In genomic region chr19:16185925-16186234, GRCh38 we compare ENCODE assay signal across 8 cellular contexts. TPM values are rescaled to one million over a fixed set of nuclear protein-coding genes. Genes with fewer than 3 reads are reported as not detected.
DNase-seq lines count a peak whose midpoint lies in the region; ATAC-seq and TF ChIP-seq lines count a peak whose summit lies in the region.

No MANE protein-coding gene starts in this region.

- peaks cover 56% of the 10 kb centered on the region for H3K36me3 Mint-ChIP-seq in Caco-2 (ENCODE audit: insufficient read depth, unreplicated experiment)

- DNase-seq in Caco-2 = peak in 1 of 2 experiments; percentile 57
- peak; percentile 37 to 46 for DNase-seq in Kasumi-1 (lab: John Stamatoyannopoulos, UW)
- no peak for DNase-seq in adrenal gland
- DNase-seq in left lung = no peak
- DNase-seq in transverse colon = no peak
- no peak for DNase-seq in left colon

- peak overlapping the region in 4 of 5 donors; percentile 55 to 90 (median 68) for H3K27ac ChIP-seq in adrenal gland
- peak overlapping the region in 1 of 2 donors; percentile 79 for H3K27ac ChIP-seq in left lung
- H3K27ac ChIP-seq in transverse colon = peak overlapping the region; percentile 86 to 92 (median 90)

- H3K27me3 Mint-ChIP-seq in Caco-2 (ENCODE audit: insufficient read depth, unreplicated experiment) = no peaks in the 10 kb centered on the region

- TF ChIP-seq CTCF in Caco-2 (IDR thresholded peaks at IDR 0.05; ENCODE audit: insufficient read depth in 1 of 2, low read depth in 1 of 2, low read length in 1 of 2, severe bottlenecking in 1 of 2, unreplicated experiment in 1 of 2) = peak in 1 of 2 experiments; percentile 40
- peak in 1 of 6 experiments; percentile 17 for TF ChIP-seq CTCF in adrenal gland (IDR thresholded peaks at IDR 0.05)
- TF ChIP-seq CTCF in left lung (IDR thresholded peaks at IDR 0.05) = no peak
- peak in 2 of 5 experiments; percentile 9 to 15 for TF ChIP-seq CTCF in transverse colon (IDR thresholded peaks at IDR 0.05)

- intact Hi-C loops in Caco-2 (cut with micrococcal nuclease; ENCODE audit: unreplicated experiment) = loop anchor here (2.0 to 10.0 kb wide), 2 partner anchors 161 to 351 kb away; no protein-coding TSS in a partner anchor
- intact Hi-C loops in adrenal gland (cut with DNase I) = no loop called here
- intact Hi-C loops in left lung (cut with DNase I) = no loop called here
- intact Hi-C loops in transverse colon (cut with DNase I; ENCODE audit: low total_unique reads) = loop anchor here (10.0 kb wide), 1 partner anchor 561 kb away; no protein-coding TSS in a partner anchor
- intact Hi-C loops in left colon (cut with DNase I, micrococcal nuclease) = loop anchor here in 1 of 2 donors (10.0 kb wide), 1 partner anchor 151 kb away; no protein-coding TSS in a partner anchor

- H3K4me3 Mint-ChIP-seq in Caco-2 (ENCODE audit: unreplicated experiment) = peak overlapping the region; percentile 100

- POLR2A ChIA-PET in Caco-2 (lab: Charles Lee) = interaction anchor here (0.7 to 1.8 kb wide), 5 partner anchors 11 to 144 kb away, joined by 3 to 28 read pairs (median 4); partner anchors contain the start of genes AP1M1 and TPM4

- H3K9me3 ChIP-seq in Caco-2 (no peaks in the 10 kb centered on the region), adrenal gland (replicated peaks in 1 of 3) (no peaks in the 10 kb centered on the region), left lung (no peaks in the 10 kb centered on the region), transverse colon (no peaks in the 10 kb centered on the region)

- CTCF ChIA-PET in Caco-2 (lab: Charles Lee) = interaction anchor here (0.6 to 2.7 kb wide), 13 partner anchors 10 to 349 kb away, joined by 3 to 19 read pairs (median 4); partner anchors contain the start of genes AP1M1 and RAB8A

- in situ Hi-C loops in transverse colon (cut with MboI; ENCODE audit: low pct_ligation_motif_present in 1 of 4, low pct_unique_long_range_greater_than_20kb in 1 of 4, low sequenced_read_pairs in 3 of 4) = loop anchor here (10.0 to 25.0 kb wide), 5 partner anchors 131 to 561 kb away; partner anchors contain the start of gene CYP4F3 (in 3 of the 4)

- BruUV-seq in Caco-2 (replicated peaks; lab: Mats Ljungman, UMichigan) = no TSS peak

- peaks cover 24% of the 10 kb centered on the region for H3K4me1 ChIP-seq in Caco-2
- H3K4me1 ChIP-seq in adrenal gland (replicated peaks in 1 of 2) = peaks cover 0 to 16% of the 10 kb centered on the region in 2 donors
- peaks cover 5 to 38% of the 10 kb centered on the region in 2 donors for H3K4me1 ChIP-seq in left lung
- H3K4me1 ChIP-seq in transverse colon = peaks cover 12 to 37% (median 18%) of the 10 kb centered on the region in 4 donors

- ATAC-seq in left lung (no peak), HG03442 (IDR thresholded peaks at IDR 0.05; ENCODE audit: unreplicated experiment) (no peak), left colon (no peak), GM21526 (IDR thresholded peaks at IDR 0.05; ENCODE audit: low FRiP score, unreplicated experiment) (no peak)

- WGBS in adrenal gland, 4 donors = 0 to 3% (median 0%) methylated on average over 8 of the region's 8 CpGs
- WGBS in transverse colon (ENCODE audit: low coverage in 1 of 2), 2 donors = 0% methylated on average over 5 to 8 of the region's 8 CpGs

- peaks cover 11% of the 10 kb centered on the region for H3K4me1 Mint-ChIP-seq in Caco-2 (ENCODE audit: low read depth, unreplicated experiment)

- no peak for TF ChIP-seq EP300 in transverse colon (IDR thresholded peaks at IDR 0.05; ENCODE audit: low read depth)

- H3K4me3 ChIP-seq in Caco-2 (ENCODE audit: low read depth, low read length) (peak overlapping the region; percentile 80), adrenal gland (peak overlapping the region; percentile 59 to 93 (median 83)), left lung (peak overlapping the region; percentile 80 to 92), transverse colon (peak overlapping the region; percentile 89 to 96 (median 92))

- TF ChIP-seq POLR2A in adrenal gland (IDR thresholded peaks at IDR 0.05) (no peak), transverse colon (IDR thresholded peaks at IDR 0.05) (no peak)

- no peaks in the 10 kb centered on the region for H3K9me3 Mint-ChIP-seq in Caco-2 (ENCODE audit: unreplicated experiment)

- H3K36me3 ChIP-seq in Caco-2 (ENCODE audit: control insufficient read depth, insufficient read depth, low read length) = peaks cover 14% of the 10 kb centered on the region
- peaks cover 0 to 17% of the 10 kb centered on the region in 2 donors for H3K36me3 ChIP-seq in adrenal gland (replicated peaks in 1 of 2)
- peaks cover 0 to 43% of the 10 kb centered on the region in 2 donors for H3K36me3 ChIP-seq in left lung
- peaks cover 0 to 12% (median 5%) of the 10 kb centered on the region in 4 donors for H3K36me3 ChIP-seq in transverse colon

- H3K27ac Mint-ChIP-seq in Caco-2 (ENCODE audit: unreplicated experiment) = peak overlapping the region; percentile 99

- H3K27me3 ChIP-seq in Caco-2 (replicated peaks; ENCODE audit: control insufficient read depth, insufficient read depth, low read length) (no peaks in the 10 kb centered on the region), adrenal gland (no peaks in the 10 kb centered on the region), left lung (peaks cover 0 to 13% of the 10 kb centered on the region in 2 donors), transverse colon (peaks cover 3% of the 10 kb centered on the region)

RNA-seq across cellular contexts. Expression of gene FAM32A, which starts 0.7 kb away (rescaled TPM):
- total RNA-seq in Caco-2 (2022) = 113 and 126 TPM in 2 replicates
- 100 to 1,000 TPM in 3 of 8 donors, 10 to 100 TPM in 5; 68.1 to 136 (median 89.8) TPM for total RNA-seq in adrenal gland
- polyA plus RNA-seq in adrenal gland = 100 to 1,000 TPM in 1 of 3 donors, 10 to 100 TPM in 2; 76.4 to 119 (median 77.6) TPM
- 10 to 100 TPM; 57.1 to 62.3 TPM for total RNA-seq in left lung
- 100 to 1,000 TPM in 1 of 4 donors, 10 to 100 TPM in 3; 73.0 to 106 (median 88.6) TPM for total RNA-seq in transverse colon
- total RNA-seq in left colon = 10 to 100 TPM; 78.8 to 90.5 TPM

RNA-seq across cellular contexts. Expression of gene AP1M1, which starts 11.8 kb away (rescaled TPM):
- total RNA-seq in Caco-2 (2022) (98.0 and 105 TPM in 2 replicates), adrenal gland (10 to 100 TPM; 68.4 to 99.6 (median 88.7) TPM), left lung (10 to 100 TPM; 72.1 to 73.9 TPM), transverse colon (10 to 100 TPM; 15.1 to 41.8 (median 35.0) TPM), left colon (10 to 100 TPM; 22.2 to 26.5 TPM)
- polyA plus RNA-seq in adrenal gland = 10 to 100 TPM; 51.6 to 61.8 (median 58.5) TPM

RNA-seq across cellular contexts. Expression of gene CIB3, which starts 12.6 kb away (rescaled TPM):
- total RNA-seq in Caco-2 (2022) = not detected in 2 replicates
- not detected for total RNA-seq in adrenal gland
- polyA plus RNA-seq in adrenal gland = not detected
- not detected for total RNA-seq in left lung
- not detected for total RNA-seq in transverse colon
- not detected for total RNA-seq in left colon

RNA-seq across cellular contexts. Expression of gene HSH2D, which starts 42.4 kb away (rescaled TPM):
- 0.23 and 0.35 TPM in 2 replicates for total RNA-seq in Caco-2 (2022)
- 1 to 10 TPM in 1 of 8 donors, under 1 TPM in 6, not detected in 1; 0.21 to 1.4 (median 0.84) TPM for total RNA-seq in adrenal gland
- 1 to 10 TPM; 1.4 to 4.7 (median 1.5) TPM for polyA plus RNA-seq in adrenal gland
- total RNA-seq in left lung = 1 to 10 TPM; 7.1 to 8.5 TPM
- total RNA-seq in transverse colon = 10 to 100 TPM; 17.6 to 55.4 (median 30.8) TPM
- total RNA-seq in left colon = 10 to 100 TPM; 18.8 to 24.3 TPM

Comparison
In these comparisons a context has a peak if more than half of its experiments do, and no peak if none do; other contexts are left out.
1. DNase-seq: peak in Kasumi-1 (2 of 2); none in adrenal gland (0 of 7), left lung (0 of 2), transverse colon (single experiment) and left colon (0 of 2).
2. intact Hi-C loops: an anchor here in Caco-2 (2.0 to 10.0 kb wide) and transverse colon (10.0 kb wide); none called in adrenal gland and left lung.
3. Peak in every context shown above with its lines, with median percentiles within 50 percentile points of each other: H3K4me3 ChIP-seq.